9 cellular contexts compared by ENCODE assay signal in genomic region chrX:112653017-112653416, GRCh38. TPM values are rescaled to one million over a fixed set of nuclear protein-coding genes. Genes with fewer than 3 reads are reported as not detected.
"Had no signal": no experiment of that assay in that cellular context is flagged by ENCODE, and none has a peak within 500 bp of the region (broad histone marks: within the 10 kb centered on the region; RNA-seq: fewer than 3 reads in every experiment).

No MANE protein-coding gene starts in this region.

- H3K4me3 ChIP-seq: GM23248, HAP-1 had no signal

- H2AFZ ChIP-seq: GM23248 had no signal

- H3K4me3 Mint-ChIP-seq: IgD-negative memory B cell had no signal

- H3K9me3 ChIP-seq: HAP-1 had no signal

- H3K27ac ChIP-seq: GM23248 had no signal

- H3K4me1 ChIP-seq: HAP-1 had no signal

- H3K36me3 ChIP-seq: HAP-1 had no signal

- ATAC-seq: HCT116 had no signal

- FAIRE-seq: HTR-8/SVneo had no signal

- DNase-seq: GM23248, GOT3, H7, KG1 had no signal

- H3K4me1 Mint-ChIP-seq: IgD-negative memory B cell had no signal

- H3K9ac ChIP-seq: GM23248 had no signal

- H3K27ac Mint-ChIP-seq: IgD-negative memory B cell had no signal

RNA-seq across cellular contexts. Expression of gene LHFPL1, which starts 26.7 kb away (rescaled TPM):
- total RNA-seq: GM23248, HT-29 had no signal
- polyA plus RNA-seq: GM23248 had no signal
